Comparison of ENCODE assay signal across 9 cellular contexts in the genomic region with DNA sequence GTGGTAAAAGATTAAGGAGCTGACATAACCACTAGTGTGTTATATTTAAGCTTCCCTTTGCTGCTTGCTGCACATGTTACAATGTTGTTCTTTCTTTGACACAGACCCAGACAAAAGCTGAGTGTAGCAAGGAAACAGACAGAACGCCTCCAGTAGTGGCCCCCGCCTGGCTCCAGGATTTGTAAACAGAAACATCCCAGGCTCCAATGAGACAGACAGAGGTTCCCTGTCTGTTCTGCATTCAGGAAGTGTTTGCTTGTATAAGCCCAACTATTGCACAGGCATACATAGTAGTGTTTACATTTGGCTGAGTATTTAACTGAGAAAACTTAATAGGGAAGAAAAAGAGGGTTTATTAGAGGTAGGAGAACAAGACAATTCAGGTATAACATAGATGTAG.
A peak's percentile ranks its signal among the peaks of the same experiment; 100 is the strongest.
DNase-seq lines count a peak whose midpoint lies in the region; ATAC-seq and TF ChIP-seq lines count a peak whose summit lies in the region.
"Had no signal": no experiment of that assay in that cellular context is flagged by ENCODE, and none has a peak within 500 bp of the region (broad histone marks: within the 10 kb centered on the region; RNA-seq: fewer than 3 reads in every experiment).

No MANE protein-coding gene starts in this region.

- peaks cover 6% of the 10 kb centered on the region for H3K4me1 Mint-ChIP-seq in type B pancreatic cell (ENCODE audit: unreplicated experiment)
- H3K4me1 Mint-ChIP-seq in activated T-helper 17 cell treated with anti-CD3 and anti-CD28 coated beads, Interleukin-2, amount 50 U/mL, for 72 hours: no peaks in the 10 kb centered on the region

- ATAC-seq in GM18873 (IDR thresholded peaks at IDR 0.05; ENCODE audit: low FRiP score, unreplicated experiment): no peak
- no peak for ATAC-seq in HG03280 (IDR thresholded peaks at IDR 0.05; ENCODE audit: unreplicated experiment)
- ATAC-seq in activated T-helper 17 cell treated with anti-CD3 and anti-CD28 coated beads, Interleukin-2, amount 50 U/mL, for 72 hours (replicated peaks): no peak

- H3K27ac Mint-ChIP-seq in type B pancreatic cell: peak overlapping the region; percentile 6
- H3K27ac Mint-ChIP-seq in activated T-helper 17 cell treated with anti-CD3 and anti-CD28 coated beads, Interleukin-2, amount 50 U/mL, for 72 hours: no peak overlapping the region

- DNase-seq in NCI-H82 (lab: John Stamatoyannopoulos, UW) (peak; percentile 17), NCI-H82 treated with DMSO at 0.1 percent for 48 hours (lab: John Stamatoyannopoulos, UW; ENCODE audit: unreplicated experiment) (no peak), amniotic epithelial cell (ENCODE audit: low read depth) (peak; percentile 83), inferior parietal cortex (ENCODE audit: extremely low spot score) (peak; percentile 55), type B pancreatic cell (ENCODE audit: extremely low spot score, unreplicated experiment) (no peak)
- DNase-seq: MM.1S had no signal

- no peaks in the 10 kb centered on the region for H3K9me3 Mint-ChIP-seq in type B pancreatic cell
- no peaks in the 10 kb centered on the region for H3K9me3 Mint-ChIP-seq in activated T-helper 17 cell treated with anti-CD3 and anti-CD28 coated beads, Interleukin-2, amount 50 U/mL, for 72 hours

- no peaks in the 10 kb centered on the region for H3K27me3 Mint-ChIP-seq in type B pancreatic cell
- H3K27me3 Mint-ChIP-seq in activated T-helper 17 cell treated with anti-CD3 and anti-CD28 coated beads, Interleukin-2, amount 50 U/mL, for 72 hours: no peaks in the 10 kb centered on the region

- H3K4me3 Mint-ChIP-seq in type B pancreatic cell: no peak overlapping the region
- H3K4me3 Mint-ChIP-seq in activated T-helper 17 cell treated with anti-CD3 and anti-CD28 coated beads, Interleukin-2, amount 50 U/mL, for 72 hours: no peak overlapping the region

- H3K36me3 Mint-ChIP-seq in type B pancreatic cell: peaks cover 9% of the 10 kb centered on the region
- H3K36me3 Mint-ChIP-seq in activated T-helper 17 cell treated with anti-CD3 and anti-CD28 coated beads, Interleukin-2, amount 50 U/mL, for 72 hours (ENCODE audit: low read depth): no peaks in the 10 kb centered on the region

- TF ChIP-seq CTCF in type B pancreatic cell (conservative IDR thresholded peaks at IDR 0.05): no peak

Comparison
In these comparisons a context has a peak if more than half of its experiments do, and no peak if none do; other contexts are left out.
1. DNase-seq: peak in NCI-H82 (single experiment), amniotic epithelial cell (single experiment) and inferior parietal cortex (single experiment); none in NCI-H82 treated with DMSO at 0.1 percent for 48 hours (single experiment) and type B pancreatic cell (single experiment).